20 cellular contexts compared by ENCODE assay signal in the genomic region with DNA sequence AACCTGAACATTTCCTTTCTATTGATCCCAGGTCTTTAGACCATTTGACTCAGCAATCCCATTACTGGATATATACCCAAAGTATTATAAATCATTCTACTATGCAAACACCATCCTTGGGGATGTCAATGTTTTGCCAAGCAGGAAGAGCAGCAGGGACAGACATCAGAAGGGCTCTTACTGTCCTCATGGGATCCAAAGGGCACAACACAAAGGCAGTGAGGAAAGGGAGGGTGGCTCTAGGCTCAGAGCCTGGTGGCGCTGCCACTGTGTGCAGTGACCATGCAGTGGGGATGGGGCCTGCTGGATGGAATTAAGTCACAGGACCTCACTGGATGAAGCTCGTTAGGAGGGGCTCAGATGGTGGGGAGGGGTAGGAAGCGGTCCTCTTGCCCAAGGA. TPM values are rescaled to one million over a fixed set of nuclear protein-coding genes. Genes with fewer than 3 reads are reported as not detected.
DNase-seq lines count a peak whose midpoint lies in the region; ATAC-seq and TF ChIP-seq lines count a peak whose summit lies in the region.
"Had no signal": no experiment of that assay in that cellular context is flagged by ENCODE, and none has a peak within 500 bp of the region (broad histone marks: within the 10 kb centered on the region; RNA-seq: fewer than 3 reads in every experiment).

No MANE protein-coding gene starts in this region.

- H4K5ac ChIP-seq in IMR-90 (ENCODE audit: low read depth, low read length): no peak overlapping the region

- H3K4me3 Mint-ChIP-seq in WTC11: no peak overlapping the region
- H3K4me3 Mint-ChIP-seq: CD4-positive, alpha-beta memory T cell had no signal

- no peak overlapping the region for H3K9ac ChIP-seq in IMR-90 (ENCODE audit: low read depth, low read length)
- H3K9ac ChIP-seq: BLaER1, KMS-11 had no signal

- no peak overlapping the region for H2BK120ac ChIP-seq in IMR-90 (ENCODE audit: low read depth, low read length)

- H3K27ac ChIP-seq in IMR-90 (ENCODE audit: insufficient read depth, low read length): no peak overlapping the region
- H3K27ac ChIP-seq in adrenal gland: no peak overlapping the region
- H3K27ac ChIP-seq: BLaER1, KMS-11, Peyer's patch had no signal

- H3K4ac ChIP-seq in IMR-90 (ENCODE audit: low read depth, low read length): peak overlapping the region; percentile 53; the same call in 1 of the 2 replicates

- peak overlapping the region; percentile 57 for H3K27ac Mint-ChIP-seq in WTC11

- intact Hi-C loops in IMR-90 (cut with micrococcal nuclease): no loop called here
- intact Hi-C loops in adrenal gland (cut with DNase I): no loop called here

- no peaks in the 10 kb centered on the region for H3K27me3 Mint-ChIP-seq in WTC11 (ENCODE audit: low read depth)

- BruUV-seq in IMR-90 (replicated peaks; lab: Mats Ljungman, UMichigan): no TSS peak

- H3K4me1 ChIP-seq in IMR-90 (ENCODE audit: control insufficient read depth, insufficient read depth, low read length) (peaks cover 11% of the 10 kb centered on the region), adrenal gland (replicated peaks in 1 of 2) (no peaks in the 10 kb centered on the region)
- H3K4me1 ChIP-seq: Peyer's patch had no signal

- ATAC-seq in IMR-90 (ENCODE audit: low read depth): no peak
- ATAC-seq in WTC11: peak; percentile 38; the same call in 1 of the 2 replicates

- no peak overlapping the region for H3K23ac ChIP-seq in IMR-90 (ENCODE audit: low read depth, low read length)

- TF ChIP-seq CTCF in IMR-90 (conservative IDR thresholded peaks at IDR 0.05; ENCODE audit: low read depth, low read length) (no peak), WTC11 (IDR thresholded peaks at IDR 0.05) (no peak), adrenal gland (IDR thresholded peaks at IDR 0.05) (no peak)

- no peaks in the 10 kb centered on the region for H3K27me3 ChIP-seq in IMR-90 (ENCODE audit: control insufficient read depth, insufficient read depth, low read length)
- no peaks in the 10 kb centered on the region for H3K27me3 ChIP-seq in adrenal gland
- H3K27me3 ChIP-seq: BLaER1, Peyer's patch had no signal

- H2AK9ac ChIP-seq in IMR-90 (replicated peaks; ENCODE audit: low read depth, low read length, poor library complexity): no peak overlapping the region

- H3K36me3 ChIP-seq in IMR-90 (ENCODE audit: control insufficient read depth, insufficient read depth, low read length) (no peaks in the 10 kb centered on the region), adrenal gland (replicated peaks in 1 of 2) (no peaks in the 10 kb centered on the region)
- H3K36me3 ChIP-seq: BLaER1, Peyer's patch had no signal

- H3K36me3 Mint-ChIP-seq in WTC11: no peaks in the 10 kb centered on the region
- H3K36me3 Mint-ChIP-seq: CD4-positive, alpha-beta memory T cell had no signal

- WGBS in IMR-90 (ENCODE audit: extremely low coverage in 2 of 2, insufficient read length in 1 of 2), 2 experiments: 79% methylated on average over 2 of the region's 3 CpGs; no CpG with 5 or more reads in 1 of the 2 experiments
- WGBS in adrenal gland, 4 donors: 73 to 82% (median 77%) methylated on average over 3 of the region's 3 CpGs

- CTCF ChIA-PET in IMR-90 (lab: Yijun Ruan, JAX): no interaction called here
- CTCF ChIA-PET in WTC11 (lab: Charles Lee): interaction anchor here (0.6 kb wide), 1 partner anchor 43 kb away, joined by 3 read pairs; no protein-coding TSS in a partner anchor

- in situ Hi-C loops in IMR-90 (cut with MboI; ENCODE audit: low sequenced_read_pairs): no loop called here

- H3K4me3 ChIP-seq in IMR-90 (ENCODE audit: insufficient read depth, low read depth, low read length) (no peak overlapping the region), adrenal gland (no peak overlapping the region)
- H3K4me3 ChIP-seq: BLaER1, Peyer's patch had no signal

- H3K9me3 ChIP-seq in IMR-90 (ENCODE audit: control insufficient read depth, insufficient read depth, low read length): no peaks in the 10 kb centered on the region
- no peaks in the 10 kb centered on the region for H3K9me3 ChIP-seq in adrenal gland (replicated peaks in 1 of 3)
- H3K9me3 ChIP-seq: Peyer's patch had no signal

- peak overlapping the region; percentile 31; the same call in 1 of the 2 replicates for H4K91ac ChIP-seq in IMR-90 (ENCODE audit: insufficient read depth, low read depth, low read length)

- H2AFZ ChIP-seq in IMR-90 (replicated peaks; ENCODE audit: low read length, poor library complexity): peak overlapping the region; percentile 59

- H2BK20ac ChIP-seq in IMR-90 (ENCODE audit: low read depth, low read length): no peak overlapping the region

- no peak for TF ChIP-seq POLR2A in IMR-90 (IDR thresholded peaks at IDR 0.05; ENCODE audit: low read depth, low read length)
- no peak for TF ChIP-seq POLR2A in adrenal gland (IDR thresholded peaks at IDR 0.05)

- peaks cover 10% of the 10 kb centered on the region for H3K9me1 ChIP-seq in IMR-90 (ENCODE audit: insufficient read depth, low read length)

- POLR2A ChIA-PET in IMR-90 (lab: Charles Lee; ENCODE audit: unreplicated experiment) (no interaction called here), WTC11 (lab: Charles Lee) (no interaction called here)

- H3K18ac ChIP-seq in IMR-90 (ENCODE audit: low read depth, low read length): no peak overlapping the region

- H3K4me2 ChIP-seq in IMR-90 (ENCODE audit: low read depth, low read length): no peak overlapping the region
- H3K4me2 ChIP-seq: BLaER1, KMS-11 had no signal

- H2AK5ac ChIP-seq in IMR-90 (ENCODE audit: low read depth, low read length): peak overlapping the region; percentile 39; the same call in 1 of the 2 replicates

- no peaks in the 10 kb centered on the region for H3K79me1 ChIP-seq in IMR-90 (ENCODE audit: low read depth in 1 of 2, low read length in 2 of 2)

- 0 out of 4 replicates have a peak overlapping the region, but pooled peaks of 1 of the 2 experiments have one; percentile 34 for H4K8ac ChIP-seq in IMR-90 (ENCODE audit: low read depth in 2 of 2, low read length in 2 of 2)

- H2BK5ac ChIP-seq in IMR-90 (ENCODE audit: low read depth, low read length, poor library complexity, severe bottlenecking): no peak overlapping the region

- H4K20me1 ChIP-seq in IMR-90 (ENCODE audit: insufficient read depth, low read length): no peaks in the 10 kb centered on the region
- H4K20me1 ChIP-seq: BLaER1 had no signal

- TF ChIP-seq RAD21 in IMR-90 (IDR thresholded peaks at IDR 0.05; ENCODE audit: low read length): no peak

- no peak overlapping the region for H2BK15ac ChIP-seq in IMR-90 (ENCODE audit: low read depth, low read length)

- H3K56ac ChIP-seq in IMR-90 (ENCODE audit: extremely low read depth, insufficient read depth, low read length): no peak overlapping the region

- peaks cover 48% of the 10 kb centered on the region for H3K4me1 Mint-ChIP-seq in WTC11

- H3K9me3 Mint-ChIP-seq in WTC11: no peaks in the 10 kb centered on the region

- DNase-seq in DMS153 treated with DMSO at 0.1 percent for 48 hours (lab: John Stamatoyannopoulos, UW; ENCODE audit: unreplicated experiment): peak; percentile 34
- no peak for DNase-seq in IMR-90
- DNase-seq in WTC11 (ENCODE audit: low spot score): no peak
- peak; percentile 60 for DNase-seq in mucosa of gallbladder (ENCODE audit: low spot score)
- no peak for DNase-seq in T1000 (lab: John Stamatoyannopoulos, UW)
- DNase-seq in adrenal gland: no peak
- DNase-seq in NCI-H524 (lab: John Stamatoyannopoulos, UW): no peak
- DNase-seq: CD4-positive, alpha-beta memory T cell; DND-41; HCEC 1CT; NCI-H1417; NCI-H187; NCI-H226; NCI-H526 treated with DMSO at 0.1 percent for 48 hours; NK-92 treated with Interleukin-12 subunit alpha and Interleukin-12 subunit beta, amount 100 ng/mL, for 24 hours; Peyer's patch; SW 1271 had no signal

- H3K14ac ChIP-seq in IMR-90 (replicated peaks; ENCODE audit: low read depth, low read length): no peak overlapping the region

- dilution Hi-C loops in IMR-90 (cut with HindIII; ENCODE audit: low sequenced_read_pairs, unreplicated experiment): no loop called here

TF ChIP-seq in IMR-90, 13 proteins besides CTCF, POLR2A, EP300 and RAD21 (continues in another document):
- TF ChIP-seq RCOR1 (IDR thresholded peaks at IDR 0.05; ENCODE audit: insufficient replicate concordance, low read length) (no peak), RFX5 (IDR thresholded peaks at IDR 0.05; ENCODE audit: low read depth, low read length) (no peak), BHLHE40 (IDR thresholded peaks at IDR 0.05; ENCODE audit: low read depth, low read length) (no peak), CEBPB (IDR thresholded peaks at IDR 0.05; ENCODE audit: low read depth, low read length) (no peak), NFE2L2 (IDR thresholded peaks at IDR 0.05; ENCODE audit: low read depth, low read length) (no peak)
- TF ChIP-seq, protein P1, sequence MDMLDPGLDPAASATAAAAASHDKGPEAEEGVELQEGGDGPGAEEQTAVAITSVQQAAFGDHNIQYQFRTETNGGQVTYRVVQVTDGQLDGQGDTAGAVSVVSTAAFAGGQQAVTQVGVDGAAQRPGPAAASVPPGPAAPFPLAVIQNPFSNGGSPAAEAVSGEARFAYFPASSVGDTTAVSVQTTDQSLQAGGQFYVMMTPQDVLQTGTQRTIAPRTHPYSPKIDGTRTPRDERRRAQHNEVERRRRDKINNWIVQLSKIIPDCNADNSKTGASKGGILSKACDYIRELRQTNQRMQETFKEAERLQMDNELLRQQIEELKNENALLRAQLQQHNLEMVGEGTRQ (IDR thresholded peaks at IDR 0.05; ENCODE audit: low read depth, low read length): no peak

TF ChIP-seq in WTC11, 78 proteins besides CTCF, POLR2A, EP300 and RAD21 (continues in another document):
- TF ChIP-seq ZMAT4 (CRISPR knock-in tag; IDR thresholded peaks at IDR 0.05): no peak
- no peak for TF ChIP-seq GABPB1 (CRISPR knock-in tag; IDR thresholded peaks at IDR 0.05)

RNA-seq across cellular contexts. Expression of gene BDKRB2, which starts 12.6 kb away (rescaled TPM):
- total RNA-seq in IMR-90 (2012; rRNA removed): 60.5 and 73.1 TPM in 2 replicates
- polyA plus RNA-seq in IMR-90 (2012; rRNA removed): 52.1 and 60.9 TPM in 2 replicates
- 32.4 and 87.1 TPM in 2 replicates for polyA plus RNA-seq in IMR-90 (2012; cell fraction: cytosol; rRNA removed)
- polyA plus RNA-seq in IMR-90 (2012; cell fraction: nucleus; rRNA removed; ENCODE audit: low replicate concordance): 63.4 and 68.9 TPM in 2 replicates
- 0.17 to 0.30 TPM (median 0.18 TPM) in 3 replicates for total RNA-seq in WTC11 (2021)
- total RNA-seq in mucosa of gallbladder: 14.5 TPM
- 1 to 10 TPM in 7 of 8 donors, under 1 TPM in 1; 0.18 to 6.8 (median 1.7) TPM for total RNA-seq in adrenal gland
- 1 to 10 TPM; 1.0 to 1.9 (median 1.5) TPM for polyA plus RNA-seq in adrenal gland
- total RNA-seq: CD4-positive, alpha-beta memory T cell; G401 had no signal
- polyA plus RNA-seq: CD4-positive, alpha-beta memory T cell had no signal

Comparison
In these comparisons a context has a peak if more than half of its experiments do, and no peak if none do; other contexts are left out.
1. DNase-seq: peak in DMS153 treated with DMSO at 0.1 percent for 48 hours (single experiment) and mucosa of gallbladder (single experiment); none in IMR-90 (single experiment), WTC11 (single experiment), T1000 (single experiment), adrenal gland (0 of 7) and NCI-H524 (0 of 2).